In genomic region chr12:114580306-114580705, GRCh38 we compare ENCODE assay signal across 28 cellular contexts.
DNase-seq lines count a peak whose midpoint lies in the region; ATAC-seq, FAIRE-seq and TF ChIP-seq lines count a peak whose summit lies in the region.
"Had no signal": no experiment of that assay in that cellular context is flagged by ENCODE, and none has a peak within 500 bp of the region (broad histone marks: within the 10 kb centered on the region; RNA-seq: fewer than 3 reads in every experiment).

No MANE protein-coding gene starts in this region.

- H3K27me3 ChIP-seq in pancreas: no peaks in the 10 kb centered on the region
- H3K27me3 ChIP-seq: BLaER1 treated with 17β-estradiol and CSF1 and Interleukin-3, amounts not matched to agents 10 nM and 100 nM; SJCRH30 had no signal

- FAIRE-seq in pancreas (lab: Jason Lieb, UNC): no peak
- FAIRE-seq: A204.1, GM19239, H1 had no signal

- no peak overlapping the region for H3K4me3 ChIP-seq in pancreas
- H3K4me3 ChIP-seq: BLaER1 treated with 17β-estradiol and CSF1 and Interleukin-3, amounts not matched to agents 10 nM and 100 nM; PC-9; SJCRH30 had no signal

- WGBS in pancreas, 2 donors: 18 to 19% methylated on average over 2 of the region's 2 CpGs

- intact Hi-C loops in pancreas (cut with DNase I): no loop called here

- DNase-seq in NCI-H1105 treated with DMSO at 0.1 percent for 48 hours (lab: John Stamatoyannopoulos, UW) (peak; percentile 7), NCI-H1105 (lab: John Stamatoyannopoulos, UW) (no peak), NCI-H69 (lab: John Stamatoyannopoulos, UW) (peak; percentile 85), pancreas (peak in 3 of 6 donors; percentile 24 to 46 (median 27)), GM03348 (ENCODE audit: low spot score) (no peak)
- DNase-seq in activated CD8-positive, alpha-beta memory T cell treated with anti-CD3 and anti-CD28 coated beads, Interleukin-2, amount 50 U/mL, for 4 hours: no peak
- DNase-seq: AML-193; CD4-positive, alpha-beta memory T cell; COR-L47; DND-41; HCEC 1CT; NCI-H1092; NCI-H146; NCI-H2081; NCI-H2171; NCI-H446; NCI-H526 treated with DMSO at 0.1 percent for 48 hours; PC-9; SJCRH30; T-helper 17 cell had no signal

- TF ChIP-seq CTCF in C4-2B (conservative IDR thresholded peaks at IDR 0.05) (no peak), pancreas (IDR thresholded peaks at IDR 0.05) (no peak)

- H3K27ac ChIP-seq in C4-2B: peak overlapping the region; percentile 45
- H3K27ac ChIP-seq in pancreas: no peak overlapping the region
- H3K27ac ChIP-seq: BLaER1 treated with 17β-estradiol and CSF1 and Interleukin-3, amounts not matched to agents 10 nM and 100 nM; KMS-11; PC-9; SJCRH30 had no signal

- H3K36me3 ChIP-seq in pancreas: no peaks in the 10 kb centered on the region
- H3K36me3 ChIP-seq: BLaER1 treated with 17β-estradiol and CSF1 and Interleukin-3, amounts not matched to agents 10 nM and 100 nM; SJCRH30 had no signal

- no peaks in the 10 kb centered on the region for H3K9me3 ChIP-seq in pancreas
- H3K9me3 ChIP-seq: SJCRH30 had no signal

- ATAC-seq in pancreas: peak; percentile 70 to 96 (median 84)
- ATAC-seq: Right ventricle myocardium inferior, SK-N-SH treated with all-trans-retinoic acid at 6 μM for 48 hours, T-helper 17 cell had no signal

- H3K4me1 ChIP-seq in pancreas: peaks cover 0 to 9% (median 6%) of the 10 kb centered on the region in 3 donors
- H3K4me1 ChIP-seq: BLaER1 treated with 17β-estradiol and CSF1 and Interleukin-3, amounts not matched to agents 10 nM and 100 nM; SJCRH30 had no signal

Comparison
In these comparisons a context has a peak if more than half of its experiments do, and no peak if none do; other contexts are left out.
1. DNase-seq: peak in NCI-H1105 treated with DMSO at 0.1 percent for 48 hours (single experiment) and NCI-H69 (single experiment); none in NCI-H1105 (single experiment), GM03348 (single experiment) and activated CD8-positive, alpha-beta memory T cell treated with anti-CD3 and anti-CD28 coated beads, Interleukin-2, amount 50 U/mL, for 4 hours (single experiment).